ENCODE assay signal across 11 cellular contexts in genomic region chr7:100896743-100897051, GRCh38. TPM values are rescaled to one million over a fixed set of nuclear protein-coding genes. Genes with fewer than 3 reads are reported as not detected.
A peak's percentile ranks its signal among the peaks of the same experiment; 100 is the strongest.
DNase-seq lines count a peak whose midpoint lies in the region; ATAC-seq and TF ChIP-seq lines count a peak whose summit lies in the region.
"Had no signal": no experiment of that assay in that cellular context is flagged by ENCODE, and none has a peak within 500 bp of the region (broad histone marks: within the 10 kb centered on the region; RNA-seq: fewer than 3 reads in every experiment).

No MANE protein-coding gene starts in this region.

- H3K27me3 ChIP-seq in heart right ventricle (peaks cover 13 to 81% (median 60%) of the 10 kb centered on the region in 7 donors), duodenal mucosa (ENCODE audit: control insufficient read depth in 1 of 2, insufficient read depth in 2 of 2, low read length in 2 of 2) (peaks cover 8 to 11% of the 10 kb centered on the region in 2 donors), transverse colon (peaks cover 54% of the 10 kb centered on the region)

- H3K36me3 Mint-ChIP-seq in naive B cell: peaks cover 0 to 7% of the 10 kb centered on the region in 2 donors

- intact Hi-C loops in heart right ventricle (cut with DNase I) (loop anchor here in 9 of 10 donors (1.0 to 10.0 kb wide), 8 partner anchors 71 to 388 kb away; partner anchors contain the start of gene MUC12 (in 1 of the 9)), cardiac septum (cut with DNase I) (loop anchor here (1.0 to 10.0 kb wide), 3 partner anchors 163 to 268 kb away; partner anchors contain the start of gene VGF), transverse colon (cut with DNase I; ENCODE audit: low total_unique reads) (loop anchor here (1.0 kb wide), 1 partner anchor 163 kb away; no protein-coding TSS in a partner anchor)

- H3K4me1 ChIP-seq in heart right ventricle (peaks cover 0 to 27% (median 17%) of the 10 kb centered on the region in 9 donors), duodenal mucosa (ENCODE audit: control insufficient read depth in 1 of 2, insufficient read depth in 2 of 2, low read length in 2 of 2) (peaks cover 15 to 29% of the 10 kb centered on the region in 2 donors), urinary bladder (ENCODE audit: insufficient read depth) (peaks cover 1% of the 10 kb centered on the region), transverse colon (peaks cover 20 to 42% (median 30%) of the 10 kb centered on the region in 4 donors)

- DNase-seq in heart right ventricle (no peak), cardiac septum (ENCODE audit: low spot score) (no peak), naive B cell (no peak), D341Med (ENCODE audit: low spot score) (no peak), transverse colon (no peak), Ammon's horn (ENCODE audit: low spot score) (no peak)
- DNase-seq: NCI-H226 had no signal

- TF ChIP-seq CTCF in heart right ventricle (IDR thresholded peaks at IDR 0.05) (no peak), transverse colon (IDR thresholded peaks at IDR 0.05) (no peak)

- peaks cover 32 to 77% (median 62%) of the 10 kb centered on the region in 3 donors for H3K27me3 Mint-ChIP-seq in naive B cell

- peak overlapping the region; percentile 58 to 64 for H3K9ac ChIP-seq in duodenal mucosa (ENCODE audit: low read depth in 1 of 2, low read length in 2 of 2)

- peaks cover 14 to 17% (median 15%) of the 10 kb centered on the region in 3 donors for H3K4me1 Mint-ChIP-seq in naive B cell

- no peak for TF ChIP-seq POLR2A in transverse colon (IDR thresholded peaks at IDR 0.05)

- TF ChIP-seq EP300 in transverse colon (IDR thresholded peaks at IDR 0.05; ENCODE audit: low read depth): no peak

- no peak overlapping the region for H3K27ac Mint-ChIP-seq in naive B cell
- H3K27ac Mint-ChIP-seq: activated T-helper 2 cell treated with anti-CD3 and anti-CD28 coated beads, Interferon-gamma antibody, Interleukin-2, Interleukin-4, amounts not matched to agents 10 μg/mL and 5 μg/mL and 100 μg/mL, durations not matched to agents 14 hours and 24 hours and 36 hours had no signal

- ATAC-seq in heart right ventricle: no peak
- ATAC-seq in naive B cell (ENCODE audit: low read depth in 2 of 2): peak; percentile 22 to 27

- 2 to 3% methylated on average over 20 to 45 of the region's 45 CpGs for WGBS in heart right ventricle, 2 donors
- WGBS in urinary bladder: under 1% methylated on average over 45 of the region's 45 CpGs
- WGBS in transverse colon (ENCODE audit: low coverage in 1 of 2), 2 donors: 12% methylated on average over 5 of the region's 45 CpGs; no CpG with 5 or more reads in 1 of the 2 donors

- H3K27ac ChIP-seq in heart right ventricle (no peak overlapping the region), duodenal mucosa (ENCODE audit: low read depth, low read length) (no peak overlapping the region), urinary bladder (ENCODE audit: low read depth) (no peak overlapping the region), transverse colon (peak overlapping the region in 1 of 4 donors; percentile 18)

- H3K4me3 Mint-ChIP-seq in naive B cell: peak overlapping the region in 4 of 8 donors; percentile 80 to 95 (median 92)

- no peaks in the 10 kb centered on the region for H3K36me3 ChIP-seq in heart right ventricle
- no peaks in the 10 kb centered on the region for H3K36me3 ChIP-seq in duodenal mucosa (ENCODE audit: control insufficient read depth in 1 of 2, insufficient read depth in 2 of 2, low read length in 2 of 2)
- H3K36me3 ChIP-seq in urinary bladder (ENCODE audit: insufficient read depth): no peaks in the 10 kb centered on the region
- H3K36me3 ChIP-seq in transverse colon: no peaks in the 10 kb centered on the region

- H3K9me3 ChIP-seq in heart right ventricle: no peaks in the 10 kb centered on the region
- no peaks in the 10 kb centered on the region for H3K9me3 ChIP-seq in duodenal mucosa (ENCODE audit: control insufficient read depth in 1 of 2, low read length in 2 of 2)
- H3K9me3 ChIP-seq in transverse colon: no peaks in the 10 kb centered on the region

- in situ Hi-C loops in transverse colon (cut with MboI; ENCODE audit: low pct_ligation_motif_present in 1 of 4, low pct_unique_long_range_greater_than_20kb in 1 of 4, low sequenced_read_pairs in 3 of 4): loop anchor here in 2 of 4 donors (5.0 to 10.0 kb wide), 2 partner anchors 161 to 248 kb away; no protein-coding TSS in a partner anchor

- H3K4me3 ChIP-seq in heart right ventricle (peak overlapping the region in 9 of 10 donors; percentile 13 to 61 (median 54)), duodenal mucosa (ENCODE audit: low read depth in 1 of 2, low read length in 2 of 2) (peak overlapping the region; percentile 48 to 60), urinary bladder (ENCODE audit: low read depth, low read length) (peak overlapping the region; percentile 41), transverse colon (peak overlapping the region in 2 of 4 donors; percentile 30 to 63)

- H3K9me3 Mint-ChIP-seq in naive B cell: peaks cover 0 to 4% (median 0%) of the 10 kb centered on the region in 7 donors
- H3K9me3 Mint-ChIP-seq: activated T-helper 2 cell treated with anti-CD3 and anti-CD28 coated beads, Interferon-gamma antibody, Interleukin-2, Interleukin-4, amounts not matched to agents 10 μg/mL and 5 μg/mL and 100 μg/mL, durations not matched to agents 14 hours and 24 hours and 36 hours had no signal

RNA-seq across cellular contexts. Expression of gene ACHE, which starts 1.0 kb away (rescaled TPM):
- total RNA-seq in heart right ventricle (1 to 10 TPM in 2 of 10 donors, under 1 TPM in 8; 0.27 to 1.1 (median 0.71) TPM), cardiac septum (2.1 TPM), urinary bladder (4.0 TPM), transverse colon (10 to 100 TPM in 3 of 4 donors, 1 to 10 TPM in 1; 3.8 to 29.9 (median 14.3) TPM)
- polyA plus RNA-seq in heart right ventricle (under 1 TPM; 0.80 to 0.94 TPM), naive B cell (ENCODE audit: low read depth in 6 of 6) (under 1 TPM in 2 of 6 donors, not detected in 4; 0.55 to 0.92 TPM), urinary bladder (4.3 TPM)
- total RNA-seq: HT1080 had no signal

RNA-seq across cellular contexts. Expression of gene UFSP1, which starts 7.2 kb away (rescaled TPM):
- total RNA-seq in heart right ventricle: 1 to 10 TPM in 9 of 10 donors, under 1 TPM in 1; 0.99 to 3.3 (median 1.7) TPM
- 1 to 10 TPM; 3.1 to 3.4 TPM for polyA plus RNA-seq in heart right ventricle
- total RNA-seq in cardiac septum: 2.1 TPM
- polyA plus RNA-seq in naive B cell (ENCODE audit: low read depth in 6 of 6): 1 to 10 TPM in 3 of 6 donors, under 1 TPM in 2, not detected in 1; 0.34 to 2.5 (median 1.7) TPM
- 2.6 TPM for total RNA-seq in urinary bladder
- polyA plus RNA-seq in urinary bladder: 6.2 TPM
- 10 to 100 TPM in 1 of 4 donors, 1 to 10 TPM in 2, not detected in 1; 1.3 to 19.1 (median 3.7) TPM for total RNA-seq in transverse colon

RNA-seq across cellular contexts. Expression of gene SRRT, which starts 21.8 kb away (rescaled TPM):
- total RNA-seq in heart right ventricle: 10 to 100 TPM; 38.4 to 69.5 (median 49.6) TPM
- 10 to 100 TPM; 47.6 to 67.6 TPM for polyA plus RNA-seq in heart right ventricle
- total RNA-seq in cardiac septum: 62.9 TPM
- polyA plus RNA-seq in naive B cell (ENCODE audit: low read depth in 6 of 6): 10 to 100 TPM; 17.5 to 79.0 (median 46.0) TPM
- total RNA-seq in urinary bladder: 31.2 TPM
- 69.9 TPM for polyA plus RNA-seq in urinary bladder
- 100 to 1,000 TPM in 2 of 4 donors, 10 to 100 TPM in 2; 64.6 to 217 (median 103) TPM for total RNA-seq in transverse colon

RNA-seq across cellular contexts. Expression of gene TRIP6, which starts 29.5 kb away (rescaled TPM):
- 10 to 100 TPM; 13.0 to 23.7 (median 17.7) TPM for total RNA-seq in heart right ventricle
- polyA plus RNA-seq in heart right ventricle: 10 to 100 TPM; 15.4 to 26.3 TPM
- 24.4 TPM for total RNA-seq in cardiac septum
- 1 to 10 TPM; 2.1 to 5.7 (median 3.4) TPM for polyA plus RNA-seq in naive B cell (ENCODE audit: low read depth in 6 of 6)
- total RNA-seq in urinary bladder: 38.0 TPM
- polyA plus RNA-seq in urinary bladder: 80.0 TPM
- 10 to 100 TPM; 10.9 to 24.3 (median 21.2) TPM for total RNA-seq in transverse colon

RNA-seq across cellular contexts. Expression of gene SLC12A9, which starts 44.2 kb away (rescaled TPM):
- total RNA-seq in heart right ventricle (10 to 100 TPM in 1 of 10 donors, 1 to 10 TPM in 9; 4.8 to 15.7 (median 6.9) TPM), cardiac septum (6.9 TPM), urinary bladder (13.6 TPM), transverse colon (10 to 100 TPM; 21.0 to 46.2 (median 23.1) TPM)
- polyA plus RNA-seq in heart right ventricle (10 to 100 TPM; 10.2 to 14.0 TPM), naive B cell (ENCODE audit: low read depth in 6 of 6) (10 to 100 TPM in 4 of 6 donors, 1 to 10 TPM in 2; 7.8 to 13.1 (median 11.5) TPM), urinary bladder (29.0 TPM)

Comparison
In these comparisons a context has a peak if more than half of its experiments do, and no peak if none do; other contexts are left out.
1. ATAC-seq: peak in naive B cell (2 of 2); none in heart right ventricle (0 of 8).